In the genomic region with DNA sequence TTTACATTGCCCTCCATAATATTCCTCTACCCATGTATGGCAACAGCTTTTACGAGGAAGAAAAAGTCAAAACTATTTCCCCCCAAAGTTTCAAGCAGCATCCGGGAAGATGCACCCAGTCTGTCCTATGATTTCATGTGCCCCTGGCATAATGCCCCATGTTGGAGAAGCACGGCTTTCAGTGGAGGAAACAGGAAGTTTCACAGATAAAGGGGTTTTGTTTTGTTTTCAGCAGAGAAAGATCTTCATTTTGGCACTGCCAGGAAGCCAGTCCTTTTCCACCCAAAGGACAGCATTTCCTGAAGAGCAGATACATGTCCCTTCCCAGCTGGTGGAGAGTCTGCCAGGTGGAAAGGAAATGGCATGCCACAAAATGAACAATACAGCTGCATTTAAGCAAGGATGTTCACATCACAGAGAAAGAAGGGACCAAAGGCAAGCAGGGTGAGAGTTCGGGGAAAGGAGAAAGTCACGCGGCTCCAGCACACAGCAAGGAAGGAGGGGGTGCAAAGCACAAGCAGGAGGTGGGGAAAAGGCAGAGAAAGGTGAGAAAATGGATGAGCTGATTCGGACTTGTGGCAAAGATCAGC, we compare ENCODE assay signal across 12 cellular contexts.
A peak's percentile ranks its signal among the peaks of the same experiment; 100 is the strongest.
DNase-seq lines count a peak whose midpoint lies in the region; ATAC-seq, FAIRE-seq and TF ChIP-seq lines count a peak whose summit lies in the region.
"Had no signal": no experiment of that assay in that cellular context is flagged by ENCODE, and none has a peak within 500 bp of the region (broad histone marks: within the 10 kb centered on the region; RNA-seq: fewer than 3 reads in every experiment).

No MANE protein-coding gene starts in this region.

- H3K27ac ChIP-seq in trophoblast cell (ENCODE audit: low read depth, low read length) (no peak overlapping the region), small intestine (ENCODE audit: low read depth in 1 of 2, low read length in 1 of 2) (no peak overlapping the region)
- H3K27ac ChIP-seq: ovary had no signal

- H3K9me3 ChIP-seq in trophoblast cell (ENCODE audit: insufficient read depth, low read depth, low read length) (no peaks in the 10 kb centered on the region), small intestine (ENCODE audit: control insufficient read depth, low read depth) (no peaks in the 10 kb centered on the region)
- H3K9me3 ChIP-seq: ovary had no signal

- no peaks in the 10 kb centered on the region for H3K79me1 ChIP-seq in trophoblast cell (ENCODE audit: low read length)

- H3K4me3 ChIP-seq in trophoblast cell (ENCODE audit: low read depth, low read length) (no peak overlapping the region), small intestine (ENCODE audit: low read depth in 1 of 2, low read length in 2 of 2) (no peak overlapping the region)
- H3K4me3 ChIP-seq: ovary had no signal

- ATAC-seq in omental fat pad (ENCODE audit: low FRiP score) (no peak), HG02610 (IDR thresholded peaks at IDR 0.05; ENCODE audit: unreplicated experiment) (no peak)

- DNase-seq in T-helper 2 cell treated with Interferon-gamma antibody and Interleukin-4, amounts not matched to agents 5 μg/mL and 100 μg/mL, for 36 hours (ENCODE audit: low spot score): no peak
- DNase-seq in T-helper 2 cell (no peak), NCI-H2029 (lab: John Stamatoyannopoulos, UW) (peak; percentile 83), dermis blood vessel endothelial cell (peak; percentile 8), trophoblast cell (no peak), small intestine (no peak), omental fat pad (ENCODE audit: low spot score) (no peak)
- DNase-seq: NCI-H1105; stimulated activated CD4-positive, alpha-beta T cell treated with anti-CD3 and anti-CD28 coated beads, Interleukin-4, amount 100 ng/mL, for 24 hours had no signal

- H3K4ac ChIP-seq in trophoblast cell (ENCODE audit: low read depth, low read length): no peak overlapping the region

- peaks cover 6% of the 10 kb centered on the region for H3K9me3 Mint-ChIP-seq in T-helper 2 cell treated with Interferon-gamma antibody and Interleukin-4, amounts not matched to agents 5 μg/mL and 100 μg/mL, for 36 hours

- no peak overlapping the region for H3K9ac ChIP-seq in trophoblast cell (ENCODE audit: low read length)

- H3K36me3 ChIP-seq in trophoblast cell (ENCODE audit: control insufficient read depth in 1 of 2, insufficient read depth in 2 of 2, low read length in 2 of 2) (no peaks in the 10 kb centered on the region), small intestine (ENCODE audit: control insufficient read depth in 2 of 2, insufficient read depth in 2 of 2, low read length in 2 of 2) (no peaks in the 10 kb centered on the region)
- H3K36me3 ChIP-seq: ovary had no signal

- peak overlapping the region; percentile 49 for H3K4me3 Mint-ChIP-seq in T-helper 2 cell treated with Interferon-gamma antibody and Interleukin-4, amounts not matched to agents 5 μg/mL and 100 μg/mL, for 36 hours

- H2BK12ac ChIP-seq in trophoblast cell (ENCODE audit: low read length): no peak overlapping the region

- no peak overlapping the region for H2BK5ac ChIP-seq in trophoblast cell (ENCODE audit: low read depth, low read length, poor library complexity)

- no peaks in the 10 kb centered on the region for H3K79me2 ChIP-seq in trophoblast cell (ENCODE audit: control insufficient read depth, insufficient read depth, low read length, poor library complexity)

- TF ChIP-seq CTCF in omental fat pad (IDR thresholded peaks at IDR 0.05): no peak

- FAIRE-seq in small intestine (lab: Jason Lieb, UNC): no peak
- FAIRE-seq: endometrium had no signal

- no peak overlapping the region for H3K27ac Mint-ChIP-seq in T-helper 2 cell treated with Interferon-gamma antibody and Interleukin-4, amounts not matched to agents 5 μg/mL and 100 μg/mL, for 36 hours

- H4K8ac ChIP-seq in trophoblast cell (ENCODE audit: low read depth, low read length): no peak overlapping the region

- no peaks in the 10 kb centered on the region for H3K27me3 ChIP-seq in trophoblast cell (ENCODE audit: insufficient read depth, low read length)
- H3K27me3 ChIP-seq in small intestine (ENCODE audit: control insufficient read depth in 2 of 2, insufficient read depth in 2 of 2, low read length in 2 of 2): no peaks in the 10 kb centered on the region
- H3K27me3 ChIP-seq: ovary had no signal

- H3K23ac ChIP-seq in trophoblast cell (ENCODE audit: low read length): peak overlapping the region; percentile 4

- H2BK120ac ChIP-seq in trophoblast cell (ENCODE audit: insufficient read depth, low read length, poor library complexity): no peak overlapping the region

- no peak overlapping the region for H2AK5ac ChIP-seq in trophoblast cell (ENCODE audit: low read length)

- H3K4me1 Mint-ChIP-seq in T-helper 2 cell treated with Interferon-gamma antibody and Interleukin-4, amounts not matched to agents 5 μg/mL and 100 μg/mL, for 36 hours (ENCODE audit: low read depth): peaks cover 13% of the 10 kb centered on the region

- no peaks in the 10 kb centered on the region for H3K36me3 Mint-ChIP-seq in T-helper 2 cell treated with Interferon-gamma antibody and Interleukin-4, amounts not matched to agents 5 μg/mL and 100 μg/mL, for 36 hours (ENCODE audit: low read depth)

- H4K91ac ChIP-seq in trophoblast cell (ENCODE audit: low read depth, low read length): no peak overlapping the region

- WGBS in trophoblast cell (ENCODE audit: extremely low coverage, insufficient coverage, insufficient read length): no CpG with 5 or more reads among the region's 7 CpGs
- 56 to 83% (median 75%) methylated on average over 7 of the region's 7 CpGs for WGBS in small intestine, 3 donors

- no peak overlapping the region for H3K4me2 ChIP-seq in trophoblast cell (ENCODE audit: low read length)

- no peak overlapping the region for H3K14ac ChIP-seq in trophoblast cell (ENCODE audit: low read length)

- H3K4me1 ChIP-seq in trophoblast cell (ENCODE audit: control insufficient read depth in 1 of 2, insufficient read depth in 2 of 2, low read length in 2 of 2): no peaks in the 10 kb centered on the region
- no peaks in the 10 kb centered on the region for H3K4me1 ChIP-seq in small intestine (ENCODE audit: control insufficient read depth in 2 of 2, insufficient read depth in 1 of 2, low read depth in 1 of 2, low read length in 1 of 2)

- H3K18ac ChIP-seq in trophoblast cell (ENCODE audit: low read length): no peak overlapping the region

- H2AFZ ChIP-seq in trophoblast cell (ENCODE audit: insufficient read depth, low read length, poor library complexity): no peak overlapping the region

- no peaks in the 10 kb centered on the region for H3K27me3 Mint-ChIP-seq in T-helper 2 cell treated with Interferon-gamma antibody and Interleukin-4, amounts not matched to agents 5 μg/mL and 100 μg/mL, for 36 hours (ENCODE audit: low read depth)

- H4K12ac ChIP-seq in trophoblast cell (ENCODE audit: low read depth, low read length): no peak overlapping the region

Comparison
In these comparisons a context has a peak if more than half of its experiments do, and no peak if none do; other contexts are left out.
1. DNase-seq: peak in NCI-H2029 (single experiment) and dermis blood vessel endothelial cell (single experiment); none in T-helper 2 cell treated with Interferon-gamma antibody and Interleukin-4, amounts not matched to agents 5 μg/mL and 100 μg/mL, for 36 hours (single experiment), T-helper 2 cell (0 of 5), trophoblast cell (0 of 2), small intestine (single experiment) and omental fat pad (single experiment).